In the genomic region with DNA sequence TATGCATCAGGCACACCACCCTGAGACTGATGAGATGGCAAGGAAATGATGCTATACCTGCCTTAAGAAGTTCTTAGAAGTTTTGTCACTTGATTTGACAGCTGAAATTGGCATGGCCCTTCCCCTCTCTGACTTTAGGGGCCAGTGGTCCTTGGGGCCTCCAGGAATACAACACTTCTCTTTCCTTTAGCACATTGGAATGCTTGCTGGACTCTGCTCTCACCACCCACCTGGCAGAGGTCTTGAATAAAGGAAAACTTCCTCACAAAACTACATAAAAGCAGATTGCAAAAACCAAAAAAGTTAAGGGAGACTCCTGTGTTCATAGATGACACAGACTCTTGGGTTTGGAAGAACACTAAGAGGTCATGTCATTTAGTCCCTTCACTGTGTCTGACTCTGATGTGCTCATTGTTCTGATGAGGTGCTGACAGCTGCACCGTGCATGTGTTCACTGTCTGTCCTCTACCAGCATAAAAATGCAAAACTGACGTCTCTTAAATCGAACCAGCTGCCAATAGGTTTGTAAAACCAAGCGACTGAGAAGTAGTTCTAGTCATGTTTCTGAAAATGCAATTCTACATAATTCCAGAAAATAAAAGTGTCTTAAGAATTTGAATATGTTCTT, we compare ENCODE assay signal across 21 cellular contexts. TPM values are rescaled to one million over a fixed set of nuclear protein-coding genes. Genes with fewer than 3 reads are reported as not detected.
DNase-seq lines count a peak whose midpoint lies in the region; ATAC-seq, FAIRE-seq and TF ChIP-seq lines count a peak whose summit lies in the region.
"Had no signal": no experiment of that assay in that cellular context is flagged by ENCODE, and none has a peak within 500 bp of the region (broad histone marks: within the 10 kb centered on the region; RNA-seq: fewer than 3 reads in every experiment).

No MANE protein-coding gene starts in this region.

- H3K56ac ChIP-seq in mesendoderm (ENCODE audit: low read length), result no peak overlapping the region

- no peak overlapping the region for H3K18ac ChIP-seq in mesendoderm (ENCODE audit: low read length)

- no peak overlapping the region for H3K9ac ChIP-seq in mesendoderm (ENCODE audit: low read length)

- H3K4ac ChIP-seq in mesendoderm (ENCODE audit: low read depth, low read length), result no peak overlapping the region

- no peak overlapping the region for H2AK5ac ChIP-seq in mesendoderm (ENCODE audit: low read length)

- no peak for DNase-seq in GM19239 (ENCODE audit: insufficient read length, low spot score)
- DNase-seq in NCI-H524 treated with DMSO at 0.1 percent for 48 hours (lab: John Stamatoyannopoulos, UW), result peak; percentile 12
- peak in 1 of 3 donors; percentile 53 for DNase-seq in right cardiac atrium
- no peak for DNase-seq in gastrocnemius medialis
- DNase-seq in mesendoderm, result no peak
- no peak for DNase-seq in activated CD4-positive, alpha-beta T cell treated with anti-CD3 and anti-CD28 coated beads for 1 hour
- no peak for DNase-seq in NCI-H2029 (lab: John Stamatoyannopoulos, UW)
- DNase-seq in superior temporal gyrus (ENCODE audit: extremely low spot score), result no peak
- DNase-seq: effector memory CD4-positive, alpha-beta T cell; H9; NCI-H146; SHP77 treated with DMSO at 0.1 percent for 48 hours; stimulated activated CD4-positive, alpha-beta T cell treated with anti-CD3 and anti-CD28 coated beads, Interleukin-4, amount 100 ng/mL, for 4 hours; stimulated activated CD8-positive, alpha-beta memory T cell treated with anti-CD3 and anti-CD28 coated beads, Interleukin-4, amount 100 ng/mL, for 48 hours had no signal

- no peak overlapping the region for H3K27ac ChIP-seq in right cardiac atrium (ENCODE audit: low read length)
- peak overlapping the region in 1 of 4 donors; percentile 54 for H3K27ac ChIP-seq in gastrocnemius medialis
- no peak overlapping the region for H3K27ac ChIP-seq in mesendoderm (ENCODE audit: low read depth, low read length)
- H3K27ac ChIP-seq: cardiac muscle cell had no signal

- no peaks in the 10 kb centered on the region for H3K79me2 ChIP-seq in mesendoderm (ENCODE audit: control insufficient read depth, insufficient read depth, low read length)

- no peak overlapping the region for H3K4me2 ChIP-seq in mesendoderm (ENCODE audit: low read length)

- H2BK120ac ChIP-seq in mesendoderm (ENCODE audit: low read depth, low read length), result no peak overlapping the region

- no peak overlapping the region for H2BK5ac ChIP-seq in mesendoderm (ENCODE audit: low read length)

- H3K4me3 ChIP-seq in right cardiac atrium (ENCODE audit: low read length), result no peak overlapping the region
- H3K4me3 ChIP-seq in gastrocnemius medialis, result no peak overlapping the region
- H3K4me3 ChIP-seq in mesendoderm (ENCODE audit: low read length), result no peak overlapping the region
- H3K4me3 ChIP-seq: cardiac muscle cell, skin epidermis, tibial nerve had no signal

- H3K27me3 ChIP-seq in right cardiac atrium (ENCODE audit: control insufficient read depth, insufficient read depth) (no peaks in the 10 kb centered on the region), gastrocnemius medialis (no peaks in the 10 kb centered on the region), mesendoderm (ENCODE audit: insufficient read depth, low read length, poor library complexity) (no peaks in the 10 kb centered on the region)
- H3K27me3 ChIP-seq: cardiac muscle cell, tibial nerve had no signal

- intact Hi-C loops in right cardiac atrium (cut with DNase I) (no loop called here), gastrocnemius medialis (cut with DNase I; ENCODE audit: low total_unique reads) (no loop called here)

- TF ChIP-seq CTCF in gastrocnemius medialis (IDR thresholded peaks at IDR 0.05 in 4 of 5, conservative IDR thresholded peaks at IDR 0.05 in 1 of 5), result no peak

- WGBS in right cardiac atrium, result 44% methylated on average over 4 of the region's 4 CpGs
- whole genome bisulfite sequencing in mesendoderm (ENCODE audit: extremely low coverage, insufficient coverage, low lambda C conversion rate), result no CpG with 5 or more reads among the region's 4 CpGs

- H3K36me3 ChIP-seq in gastrocnemius medialis (no peaks in the 10 kb centered on the region), mesendoderm (ENCODE audit: control insufficient read depth, insufficient read depth, low read length) (no peaks in the 10 kb centered on the region)
- H3K36me3 ChIP-seq: cardiac muscle cell, tibial nerve had no signal

- H3K4me1 ChIP-seq in right cardiac atrium (ENCODE audit: control insufficient read depth, insufficient read depth, low read length) (peaks cover 6% of the 10 kb centered on the region), gastrocnemius medialis (no peaks in the 10 kb centered on the region), mesendoderm (ENCODE audit: control insufficient read depth, low read depth, low read length) (no peaks in the 10 kb centered on the region)

- FAIRE-seq in GM19239 (lab: Jason Lieb, UNC), result peak; percentile 89

- H4K8ac ChIP-seq in mesendoderm (ENCODE audit: low read depth, low read length), result no peak overlapping the region

- in situ Hi-C loops in gastrocnemius medialis (cut with MboI; ENCODE audit: low sequenced_read_pairs in 4 of 4), result no loop called here

- H3K9me3 ChIP-seq in right cardiac atrium (ENCODE audit: control insufficient read depth, low read length) (no peaks in the 10 kb centered on the region), gastrocnemius medialis (no peaks in the 10 kb centered on the region)
- H3K9me3 ChIP-seq: tibial nerve had no signal

- no peak overlapping the region for H4K5ac ChIP-seq in mesendoderm (ENCODE audit: low read length)

- H3K23ac ChIP-seq in mesendoderm (ENCODE audit: low read length), result no peak overlapping the region

- TF ChIP-seq POLR2A in gastrocnemius medialis (IDR thresholded peaks at IDR 0.05), result no peak

- peak; percentile 60 to 70 for ATAC-seq in right cardiac atrium
- peak; percentile 56 to 82 for ATAC-seq in gastrocnemius medialis
- ATAC-seq: activated CD4-positive, CD25-positive, alpha-beta regulatory T cell treated with anti-CD3 and anti-CD28 coated beads, Interleukin-2, amount 50 U/mL, for 24 hours had no signal

- no peak overlapping the region for H2BK15ac ChIP-seq in mesendoderm (replicated peaks; ENCODE audit: low read depth)

- H3K79me1 ChIP-seq in mesendoderm (ENCODE audit: low read length), result no peaks in the 10 kb centered on the region

RNA-seq across cellular contexts. Expression of a gene that starts 11.4 kb away (rescaled TPM):
- total RNA-seq in right cardiac atrium, result 1 to 10 TPM; 1.4 to 2.1 (median 1.7) TPM
- polyA plus RNA-seq in right cardiac atrium, result 0.59 TPM
- total RNA-seq in gastrocnemius medialis, result under 1 TPM in 2 of 4 donors, not detected in 2; 0.24 to 0.29 TPM
- polyA plus RNA-seq in mesendoderm (2013, experiment 1 of 2), result not detected
- not detected for polyA plus RNA-seq in mesendoderm (2013, experiment 2 of 2)
- total RNA-seq: cardiac muscle cell, H9 had no signal
- polyA plus RNA-seq: BJ had no signal

RNA-seq across cellular contexts. Expression of a gene that starts 44.2 kb away (rescaled TPM):
- total RNA-seq in right cardiac atrium (not detected), gastrocnemius medialis (not detected)
- not detected for polyA plus RNA-seq in right cardiac atrium
- polyA plus RNA-seq in mesendoderm (2013, experiment 1 of 2), result 0.03 TPM
- polyA plus RNA-seq in mesendoderm (2013, experiment 2 of 2), result 0.03 TPM
- total RNA-seq: cardiac muscle cell, H9, kidney epithelial cell, osteoblast, tibial nerve had no signal
- polyA plus RNA-seq: BJ, cardiac muscle cell had no signal
